ENCODE assay signal across 1 cellular context in genomic region chr4:73454920-73455319, GRCh38.
TF ChIP-seq lines count a peak whose summit lies in the region.

No MANE protein-coding gene starts in this region.

TF ChIP-seq in HepG2, 621 proteins besides CTCF, POLR2A, EP300 and RAD21:
- peak; percentile 93 for TF ChIP-seq MBD4 (IDR thresholded peaks at IDR 0.05; ENCODE audit: borderline replicate concordance, low read length)
- no peak for TF ChIP-seq ZSCAN12 (CRISPR knock-in tag; IDR thresholded peaks at IDR 0.05)
- no peak for TF ChIP-seq ZNF83 (CRISPR knock-in tag; IDR thresholded peaks at IDR 0.05; ENCODE audit: borderline replicate concordance)
- no peak for TF ChIP-seq ZNF749 (CRISPR knock-in tag; IDR thresholded peaks at IDR 0.05; ENCODE audit: borderline replicate concordance)
